ENCODE assay signal across 21 cellular contexts in the genomic region with DNA sequence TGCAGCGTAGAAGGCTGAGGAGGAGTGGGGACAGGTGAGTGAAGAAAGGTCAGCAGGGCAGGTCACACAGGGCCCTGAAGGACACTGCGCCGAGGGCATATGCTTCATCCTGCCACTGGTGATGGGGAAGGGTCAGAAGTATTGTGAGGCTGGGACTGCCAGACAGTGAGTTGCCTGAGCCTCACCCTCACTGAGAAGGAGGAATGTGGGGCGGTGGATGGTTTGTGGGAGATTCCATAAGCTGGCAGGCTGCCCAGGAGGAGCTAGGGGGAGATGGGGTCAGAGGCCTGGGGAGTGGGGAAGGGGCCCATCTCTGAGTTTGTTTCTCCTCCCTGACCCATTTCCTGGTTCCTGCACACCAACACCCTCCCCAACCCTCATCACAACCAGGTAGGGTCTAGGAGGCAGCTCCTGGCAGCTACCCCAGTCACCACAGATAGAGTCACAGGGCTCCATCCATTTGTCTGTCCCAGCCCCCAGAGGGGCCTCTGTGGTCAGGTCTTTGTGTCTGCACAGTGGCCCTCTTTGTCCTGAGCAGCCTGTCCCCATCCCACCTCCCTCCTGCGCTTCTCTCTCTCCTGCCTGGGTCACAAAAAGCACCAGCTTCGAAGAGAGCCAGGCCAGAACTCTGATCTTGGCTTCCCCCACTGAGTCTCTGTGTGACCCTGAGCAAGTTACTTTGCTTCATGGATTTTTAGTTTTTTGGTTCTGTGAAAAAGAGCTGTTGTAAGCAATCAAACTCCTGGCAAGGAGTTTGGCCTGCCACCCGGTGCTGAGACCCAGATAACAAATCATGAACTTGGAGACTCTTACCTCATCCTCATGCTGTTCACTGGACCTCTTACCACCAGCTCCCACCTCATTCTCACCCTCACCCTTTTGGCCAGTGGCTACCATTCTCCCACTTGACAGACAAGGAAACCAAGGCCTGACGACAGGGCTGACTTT. TPM values are rescaled to one million over a fixed set of nuclear protein-coding genes. Genes with fewer than 3 reads are reported as not detected.
A peak's percentile ranks its signal among the peaks of the same experiment; 100 is the strongest.
DNase-seq lines count a peak whose midpoint lies in the region; TF ChIP-seq lines count a peak whose summit lies in the region.
"Had no signal": no experiment of that assay in that cellular context is flagged by ENCODE, and none has a peak within 500 bp of the region (broad histone marks: within the 10 kb centered on the region; RNA-seq: fewer than 3 reads in every experiment).

No MANE protein-coding gene starts in this region.

- peaks cover 4% of the 10 kb centered on the region for H3K9me3 Mint-ChIP-seq in nephron progenitor cell
- H3K9me3 Mint-ChIP-seq: activated T-helper 1 cell treated with anti-CD3 and anti-CD28 coated beads, Interleukin-12 subunit alpha, Interleukin-12 subunit beta, Interleukin-2, Interleukin-4 antibody, amounts not matched to agents 30 ng/mL and 10 ng/mL and 1 ng/mL, durations not matched to agents 14 hours and 24 hours and 36 hours; T-helper 2 cell treated with Interferon-gamma antibody and Interleukin-4, amounts not matched to agents 5 μg/mL and 100 μg/mL, for 36 hours had no signal

- no peak for DNase-seq in HL-60 (ENCODE audit: low read depth in 1 of 2, low spot score in 1 of 2)
- DNase-seq in adrenal gland: peak in 5 of 7 donors; percentile 35 to 75 (median 51)
- DNase-seq in nephron progenitor cell: no peak
- no peak for DNase-seq in NCI-H748 (lab: John Stamatoyannopoulos, UW; ENCODE audit: unreplicated experiment)
- no peak for DNase-seq in NAMALWA (ENCODE audit: low spot score)
- DNase-seq in NCI-H1048 (lab: John Stamatoyannopoulos, UW): no peak
- DNase-seq: activated CD4-positive, alpha-beta T cell treated with anti-CD3 and anti-CD28 coated beads, Interleukin-2, amount 50 U/mL, for 1 hour; DMS79 treated with DMSO at 0.1 percent for 48 hours; effector CD8-positive, alpha-beta T cell; foreskin melanocyte; NCI-H2029 treated with DMSO at 0.1 percent for 48 hours; stimulated activated CD4-positive, alpha-beta T cell treated with anti-CD3 and anti-CD28 coated beads, Interleukin-12 subunit alpha, Interleukin-12 subunit beta, amount 100 ng/mL, for 4 hours; WERI-Rb-1 had no signal

- H3K27ac Mint-ChIP-seq in nephron progenitor cell: peak overlapping the region; percentile 51
- H3K27ac Mint-ChIP-seq: activated naive CD8-positive, alpha-beta T cell; activated T-helper 1 cell treated with anti-CD3 and anti-CD28 coated beads, Interleukin-12 subunit alpha, Interleukin-12 subunit beta, Interleukin-2, Interleukin-4 antibody, amounts not matched to agents 30 ng/mL and 10 ng/mL and 1 ng/mL, durations not matched to agents 14 hours and 24 hours and 36 hours; T-helper 2 cell treated with Interferon-gamma antibody and Interleukin-4, amounts not matched to agents 5 μg/mL and 100 μg/mL, for 36 hours had no signal

- H3K36me3 Mint-ChIP-seq in nephron progenitor cell (ENCODE audit: low read depth): no peaks in the 10 kb centered on the region
- H3K36me3 Mint-ChIP-seq: activated naive CD8-positive, alpha-beta T cell had no signal

- TF ChIP-seq POLR2A in adrenal gland (IDR thresholded peaks at IDR 0.05): no peak

- intact Hi-C loops in adrenal gland (cut with DNase I): no loop called here

- peaks cover 37% of the 10 kb centered on the region for H3K4me1 Mint-ChIP-seq in nephron progenitor cell

- no peaks in the 10 kb centered on the region for H3K36me3 ChIP-seq in adrenal gland (replicated peaks in 1 of 2)
- H3K36me3 ChIP-seq in skeletal muscle tissue (ENCODE audit: control insufficient read depth in 3 of 3, insufficient read depth in 3 of 3, low read length in 3 of 3): no peaks in the 10 kb centered on the region
- H3K36me3 ChIP-seq: HAP-1, left ventricle myocardium inferior, WERI-Rb-1 had no signal

- H3K27me3 Mint-ChIP-seq in nephron progenitor cell (ENCODE audit: low read depth, poor library complexity): peaks cover 20% of the 10 kb centered on the region

- no peak overlapping the region for H3K4me3 ChIP-seq in HL-60 (replicated peaks; ENCODE audit: insufficient read depth, low read length)
- H3K4me3 ChIP-seq in adrenal gland: no peak overlapping the region
- no peak overlapping the region for H3K4me3 ChIP-seq in skeletal muscle tissue (ENCODE audit: low read length in 3 of 3)
- H3K4me3 ChIP-seq: HAP-1, K562, left ventricle myocardium inferior, SK-N-MC had no signal

- 69 to 85% (median 79%) methylated on average over 8 of the region's 8 CpGs for WGBS in adrenal gland, 4 donors

- H3K4me1 ChIP-seq in adrenal gland (replicated peaks in 1 of 2) (peaks cover 12 to 25% of the 10 kb centered on the region in 2 donors), skeletal muscle tissue (ENCODE audit: control insufficient read depth in 3 of 3, insufficient read depth in 3 of 3, low read length in 3 of 3) (peaks cover 50 to 59% (median 57%) of the 10 kb centered on the region in 3 donors)
- H3K4me1 ChIP-seq: HAP-1 had no signal

- H3K27ac ChIP-seq in HL-60 (replicated peaks) (peak overlapping the region; percentile 98), adrenal gland (peak overlapping the region in 2 of 5 donors; percentile 19 to 60), skeletal muscle tissue (ENCODE audit: low read depth, low read length) (peak overlapping the region; percentile 73)
- H3K27ac ChIP-seq: SK-N-MC, WERI-Rb-1 had no signal

- H3K9me3 ChIP-seq in adrenal gland (replicated peaks in 1 of 3) (no peaks in the 10 kb centered on the region), skeletal muscle tissue (ENCODE audit: control insufficient read depth in 3 of 3, low read length in 3 of 3) (no peaks in the 10 kb centered on the region)
- H3K9me3 ChIP-seq: HAP-1, left ventricle myocardium inferior had no signal

- H3K27me3 ChIP-seq in HL-60 (ENCODE audit: insufficient read depth, poor library complexity, severe bottlenecking) (no peaks in the 10 kb centered on the region), adrenal gland (no peaks in the 10 kb centered on the region), skeletal muscle tissue (ENCODE audit: control insufficient read depth in 3 of 3, insufficient read depth in 3 of 3, low read length in 3 of 3) (no peaks in the 10 kb centered on the region)

- TF ChIP-seq CTCF in HL-60 (IDR thresholded peaks at IDR 0.05; ENCODE audit: insufficient read depth, low read length) (no peak), adrenal gland (IDR thresholded peaks at IDR 0.05) (no peak), nephron progenitor cell (IDR thresholded peaks at IDR 0.05) (no peak)

- H3K4me3 Mint-ChIP-seq in nephron progenitor cell: no peak overlapping the region
- H3K4me3 Mint-ChIP-seq: activated naive CD8-positive, alpha-beta T cell; activated T-helper 1 cell treated with anti-CD3 and anti-CD28 coated beads, Interleukin-12 subunit alpha, Interleukin-12 subunit beta, Interleukin-2, Interleukin-4 antibody, amounts not matched to agents 30 ng/mL and 10 ng/mL and 1 ng/mL, durations not matched to agents 14 hours and 24 hours and 36 hours; T-helper 2 cell treated with Interferon-gamma antibody and Interleukin-4, amounts not matched to agents 5 μg/mL and 100 μg/mL, for 36 hours had no signal

- H3K9ac ChIP-seq in skeletal muscle tissue (ENCODE audit: low read depth in 1 of 3, low read length in 3 of 3): peak overlapping the region in 1 of 3 donors; percentile 4

RNA-seq across cellular contexts. Expression of gene P2RY2, which starts 4.6 kb away (rescaled TPM):
- total RNA-seq in adrenal gland: 10 to 100 TPM in 1 of 8 donors, 1 to 10 TPM in 7; 1.8 to 51.6 (median 8.4) TPM
- polyA plus RNA-seq in adrenal gland: 1 to 10 TPM; 1.3 to 8.7 (median 2.2) TPM
- total RNA-seq in skeletal muscle tissue: 1.0 TPM
- total RNA-seq: activated T-helper 1 cell treated with anti-CD3 and anti-CD28 coated beads, Interleukin-12 subunit alpha, Interleukin-12 subunit beta, Interleukin-2, Interleukin-4 antibody, amounts not matched to agents 30 ng/mL and 10 ng/mL and 1 ng/mL, durations not matched to agents 14 hours and 24 hours and 36 hours; K562 had no signal
- polyA plus RNA-seq: K562 had no signal

RNA-seq across cellular contexts. Expression of gene P2RY6, which starts 58.7 kb away (rescaled TPM):
- total RNA-seq in adrenal gland: 1 to 10 TPM; 3.7 to 5.9 (median 4.6) TPM
- polyA plus RNA-seq in adrenal gland: 1 to 10 TPM in 1 of 3 donors, under 1 TPM in 2; 0.75 to 2.3 (median 0.97) TPM
- 2.1 TPM for total RNA-seq in skeletal muscle tissue
- total RNA-seq: activated T-helper 1 cell treated with anti-CD3 and anti-CD28 coated beads, Interleukin-12 subunit alpha, Interleukin-12 subunit beta, Interleukin-2, Interleukin-4 antibody, amounts not matched to agents 30 ng/mL and 10 ng/mL and 1 ng/mL, durations not matched to agents 14 hours and 24 hours and 36 hours; K562 had no signal
- polyA plus RNA-seq: K562 had no signal

Comparison
In these comparisons a context has a peak if more than half of its experiments do, and no peak if none do; other contexts are left out.
1. DNase-seq: peak in adrenal gland (5 of 7); none in HL-60 (0 of 2), nephron progenitor cell (single experiment), NCI-H748 (single experiment), NAMALWA (single experiment) and NCI-H1048 (single experiment).